ENCODE assay signal across 16 cellular contexts in the genomic region with DNA sequence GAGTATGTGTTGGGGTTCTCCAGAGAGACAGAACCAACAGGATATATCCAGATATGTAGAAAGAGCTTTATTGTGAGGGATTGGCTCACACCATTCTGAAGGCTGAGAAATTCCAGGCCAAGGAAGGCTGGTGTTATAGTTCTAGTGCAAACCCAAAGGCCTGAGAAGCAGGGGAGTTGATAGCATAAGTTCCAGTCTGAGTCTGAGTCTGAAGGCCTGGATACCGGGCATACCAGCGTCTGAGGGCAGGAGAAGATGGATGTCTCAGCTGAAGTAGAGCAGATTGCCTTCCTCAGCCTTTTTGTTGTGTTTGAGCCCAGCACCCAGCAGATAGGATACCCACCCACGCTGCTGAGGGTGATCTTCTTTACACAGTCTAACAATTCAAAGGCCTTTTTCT.
"Had no signal": no experiment of that assay in that cellular context is flagged by ENCODE, and none has a peak within 500 bp of the region (broad histone marks: within the 10 kb centered on the region; RNA-seq: fewer than 3 reads in every experiment).

No MANE protein-coding gene starts in this region.

- H3K4me3 ChIP-seq: dorsolateral prefrontal cortex, esophagus squamous epithelium, gastrocnemius medialis, right atrium auricular region, testis had no signal

- H3K9me3 ChIP-seq: esophagus squamous epithelium, gastrocnemius medialis, neutrophil, right atrium auricular region, testis had no signal

- H3K4me1 Mint-ChIP-seq: activated CD8-positive, alpha-beta memory T cell treated with anti-CD3 and anti-CD28 coated beads, Interleukin-2, amount 10 ng/mL, durations not matched to agents 7 days and 5 days; activated naive CD8-positive, alpha-beta T cell treated with anti-CD3 and anti-CD28 coated beads, Interleukin-2, amount 10 ng/mL, durations not matched to agents 7 days and 5 days; naive thymus-derived CD4-positive, alpha-beta T cell had no signal

- H3K27me3 ChIP-seq: dorsolateral prefrontal cortex, esophagus squamous epithelium, gastrocnemius medialis, neutrophil, right atrium auricular region, testis had no signal

- H3K27ac ChIP-seq: dorsolateral prefrontal cortex, esophagus squamous epithelium, gastrocnemius medialis, neutrophil, testis had no signal

- H3K4me3 Mint-ChIP-seq: activated CD8-positive, alpha-beta memory T cell treated with anti-CD3 and anti-CD28 coated beads, Interleukin-2, amount 10 ng/mL, durations not matched to agents 7 days and 5 days; activated naive CD8-positive, alpha-beta T cell treated with anti-CD3 and anti-CD28 coated beads, Interleukin-2, amount 10 ng/mL, durations not matched to agents 7 days and 5 days; activated T-cell treated with anti-CD3 and anti-CD28 coated beads, Interleukin-2, amount 50 U/mL, for 4 hours; naive thymus-derived CD4-positive, alpha-beta T cell had no signal

- H3K36me3 Mint-ChIP-seq: activated naive CD8-positive, alpha-beta T cell treated with anti-CD3 and anti-CD28 coated beads, Interleukin-2, amount 10 ng/mL, durations not matched to agents 7 days and 5 days had no signal

- H3K4me1 ChIP-seq: testis had no signal

- H3K9me3 Mint-ChIP-seq: activated T-cell treated with anti-CD3 and anti-CD28 coated beads, Interleukin-2, amount 50 U/mL, for 4 hours had no signal

- DNase-seq: activated CD4-positive, alpha-beta T cell treated with anti-CD3 and anti-CD28 coated beads, Interleukin-2, amount 50 U/mL, for 48 hours; activated CD4-positive, CD25-positive, alpha-beta regulatory T cell treated with anti-CD3 and anti-CD28 coated beads, Interleukin-2, amount 50 U/mL, for 72 hours; activated CD8-positive, alpha-beta memory T cell treated with anti-CD3 and anti-CD28 coated beads, Interleukin-2, amount 10 ng/mL, durations not matched to agents 7 days and 5 days; activated gamma-delta T cell treated with Interleukin-2 at 50 U/mL for 16 hours; activated naive CD8-positive, alpha-beta T cell treated with anti-CD3 and anti-CD28 coated beads, Interleukin-2, amount 10 ng/mL, durations not matched to agents 7 days and 5 days; activated T-cell treated with anti-CD3 and anti-CD28 coated beads, Interleukin-2, amount 50 U/mL, for 4 hours; dorsolateral prefrontal cortex; esophagus squamous epithelium; gastrocnemius medialis; kidney glomerular epithelial cell; midbrain; naive thymus-derived CD4-positive, alpha-beta T cell; stimulated activated naive CD4-positive, alpha-beta T cell treated with Interleukin-2 at 50 U/mL for 16 hours; testis had no signal

- H3K27ac Mint-ChIP-seq: activated CD8-positive, alpha-beta memory T cell treated with anti-CD3 and anti-CD28 coated beads, Interleukin-2, amount 10 ng/mL, durations not matched to agents 7 days and 5 days; activated naive CD8-positive, alpha-beta T cell treated with anti-CD3 and anti-CD28 coated beads, Interleukin-2, amount 10 ng/mL, durations not matched to agents 7 days and 5 days; naive thymus-derived CD4-positive, alpha-beta T cell had no signal
